1 cellular context compared by ENCODE assay signal in the genomic region with DNA sequence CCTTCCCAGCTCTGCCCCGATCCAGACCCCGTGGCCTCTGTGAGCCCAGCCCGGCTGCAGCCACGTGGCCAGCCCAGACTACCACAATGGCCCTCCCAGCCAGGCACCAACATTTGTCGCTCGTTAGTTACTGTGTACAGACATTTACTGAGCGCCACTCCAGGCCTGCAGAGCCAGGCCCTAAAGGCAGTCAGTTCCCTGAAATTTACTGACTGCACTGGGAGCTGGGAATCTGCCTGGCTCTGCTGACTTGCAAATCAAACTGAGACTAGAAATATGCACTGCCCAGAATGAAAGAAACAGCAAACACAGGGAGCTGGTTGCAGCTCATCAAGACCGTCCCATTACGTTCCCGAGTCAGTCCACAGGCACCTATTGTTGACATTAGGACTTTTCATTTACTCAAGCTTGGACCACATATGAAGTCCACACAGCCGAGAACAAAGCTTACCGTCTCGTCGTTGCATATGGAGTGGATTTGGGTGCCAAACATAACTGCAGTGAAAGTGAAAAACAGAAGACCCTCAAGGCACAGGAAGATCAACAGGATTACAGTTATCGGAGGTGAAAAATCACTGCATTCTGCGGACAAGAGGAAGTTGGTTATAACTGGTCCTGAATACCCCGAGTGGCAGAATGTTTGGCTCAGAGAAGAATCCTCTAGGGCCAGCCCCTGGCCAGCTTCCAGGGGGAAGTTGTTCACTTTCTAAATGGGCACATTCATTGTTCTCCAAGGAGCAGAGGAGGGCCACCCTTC.
A peak's percentile ranks its signal among the peaks of the same experiment; 100 is the strongest.
TF ChIP-seq lines count a peak whose summit lies in the region.

No MANE protein-coding gene starts in this region.

TF ChIP-seq in HepG2, 621 proteins besides CTCF, POLR2A, EP300 and RAD21 (continued from another document and continues in another):
- TF ChIP-seq, protein P1, sequence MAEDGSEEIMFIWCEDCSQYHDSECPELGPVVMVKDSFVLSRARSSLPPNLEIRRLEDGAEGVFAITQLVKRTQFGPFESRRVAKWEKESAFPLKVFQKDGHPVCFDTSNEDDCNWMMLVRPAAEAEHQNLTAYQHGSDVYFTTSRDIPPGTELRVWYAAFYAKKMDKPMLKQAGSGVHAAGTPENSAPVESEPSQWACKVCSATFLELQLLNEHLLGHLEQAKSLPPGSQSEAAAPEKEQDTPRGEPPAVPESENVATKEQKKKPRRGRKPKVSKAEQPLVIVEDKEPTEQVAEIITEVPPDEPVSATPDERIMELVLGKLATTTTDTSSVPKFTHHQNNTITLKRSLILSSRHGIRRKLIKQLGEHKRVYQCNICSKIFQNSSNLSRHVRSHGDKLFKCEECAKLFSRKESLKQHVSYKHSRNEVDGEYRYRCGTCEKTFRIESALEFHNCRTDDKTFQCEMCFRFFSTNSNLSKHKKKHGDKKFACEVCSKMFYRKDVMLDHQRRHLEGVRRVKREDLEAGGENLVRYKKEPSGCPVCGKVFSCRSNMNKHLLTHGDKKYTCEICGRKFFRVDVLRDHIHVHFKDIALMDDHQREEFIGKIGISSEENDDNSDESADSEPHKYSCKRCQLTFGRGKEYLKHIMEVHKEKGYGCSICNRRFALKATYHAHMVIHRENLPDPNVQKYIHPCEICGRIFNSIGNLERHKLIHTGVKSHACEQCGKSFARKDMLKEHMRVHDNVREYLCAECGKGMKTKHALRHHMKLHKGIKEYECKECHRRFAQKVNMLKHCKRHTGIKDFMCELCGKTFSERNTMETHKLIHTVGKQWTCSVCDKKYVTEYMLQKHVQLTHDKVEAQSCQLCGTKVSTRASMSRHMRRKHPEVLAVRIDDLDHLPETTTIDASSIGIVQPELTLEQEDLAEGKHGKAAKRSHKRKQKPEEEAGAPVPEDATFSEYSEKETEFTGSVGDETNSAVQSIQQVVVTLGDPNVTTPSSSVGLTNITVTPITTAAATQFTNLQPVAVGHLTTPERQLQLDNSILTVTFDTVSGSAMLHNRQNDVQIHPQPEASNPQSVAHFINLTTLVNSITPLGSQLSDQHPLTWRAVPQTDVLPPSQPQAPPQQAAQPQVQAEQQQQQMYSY (CRISPR knock-in tag; IDR thresholded peaks at IDR 0.05) = peak; percentile 39; the same call in 1 of the 2 replicates
- TF ChIP-seq RAD51 (IDR thresholded peaks at IDR 0.05; ENCODE audit: borderline replicate concordance) (no peak), ZBTB7B (CRISPR knock-in tag; IDR thresholded peaks at IDR 0.05) (peak; percentile 85), TAF15 (IDR thresholded peaks at IDR 0.05; ENCODE audit: low read depth, low read length, poor library complexity, severe bottlenecking) (no peak), POGZ (CRISPR knock-in tag; IDR thresholded peaks at IDR 0.05) (0 out of 2 replicates have a peak, but pooled peaks have one; percentile 30), CCAR2 (optimal IDR thresholded peaks at IDR 0.05; ENCODE audit: low read depth, low read length) (no peak), LCORL (IDR thresholded peaks at IDR 0.05) (no peak), LCORL (CRISPR knock-in tag; IDR thresholded peaks at IDR 0.05) (peak; percentile 89), NFYC (CRISPR knock-in tag; IDR thresholded peaks at IDR 0.05) (no peak), U2AF1 (optimal IDR thresholded peaks at IDR 0.05; ENCODE audit: low read depth, low read length) (no peak), CHCHD3 (CRISPR knock-in tag; IDR thresholded peaks at IDR 0.05) (no peak), FOXO1 (CRISPR knock-in tag; IDR thresholded peaks at IDR 0.05) (peak; percentile 44; the same call in 1 of the 2 replicates), ATF5 (CRISPR knock-in tag; IDR thresholded peaks at IDR 0.05; ENCODE audit: low read depth) (no peak), RXRB (CRISPR knock-in tag; IDR thresholded peaks at IDR 0.05; ENCODE audit: borderline replicate concordance) (peak; percentile 58; the same call in 1 of the 2 replicates), ZNF430 (CRISPR knock-in tag; IDR thresholded peaks at IDR 0.05) (peak; percentile 83; the same call in 1 of the 2 replicates), YEATS4 (CRISPR knock-in tag; IDR thresholded peaks at IDR 0.05; ENCODE audit: borderline replicate concordance) (peak; percentile 67), MTA1 (CRISPR knock-in tag; IDR thresholded peaks at IDR 0.05; ENCODE audit: borderline replicate concordance) (peak; percentile 37; the same call in 1 of the 2 replicates), EEA1 (CRISPR knock-in tag; IDR thresholded peaks at IDR 0.05; ENCODE audit: borderline replicate concordance) (no peak), ZNF235 (CRISPR knock-in tag; IDR thresholded peaks at IDR 0.05; ENCODE audit: borderline replicate concordance) (no peak), STAT6 (CRISPR knock-in tag; IDR thresholded peaks at IDR 0.05; ENCODE audit: borderline replicate concordance) (peak; percentile 65; the same call in 1 of the 2 replicates), IRX3 (CRISPR knock-in tag; IDR thresholded peaks at IDR 0.05; ENCODE audit: borderline replicate concordance, low read depth) (no peak), STAG1 (CRISPR knock-in tag; IDR thresholded peaks at IDR 0.05) (0 out of 2 replicates have a peak, but pooled peaks have one; percentile 3), CEBPG (CRISPR knock-in tag; IDR thresholded peaks at IDR 0.05) (peak; percentile 25), ELF1 (CRISPR knock-in tag; IDR thresholded peaks at IDR 0.05) (peak; percentile 51), PHF8 (CRISPR knock-in tag; IDR thresholded peaks at IDR 0.05) (no peak), MAFF (IDR thresholded peaks at IDR 0.05; ENCODE audit: low read depth, low read length) (peak; percentile 29; the same call in 1 of the 2 replicates), ZNF451 (CRISPR knock-in tag; IDR thresholded peaks at IDR 0.05) (0 out of 2 replicates have a peak, but pooled peaks have one; percentile 51), REL (CRISPR knock-in tag; conservative IDR thresholded peaks at IDR 0.05) (no peak), ARHGAP35 (CRISPR knock-in tag; IDR thresholded peaks at IDR 0.05; ENCODE audit: borderline replicate concordance) (no peak), ZNF781 (CRISPR knock-in tag; IDR thresholded peaks at IDR 0.05; ENCODE audit: borderline replicate concordance, not compliant biosample characterization) (peak; percentile 28), ZUFSP (CRISPR knock-in tag; IDR thresholded peaks at IDR 0.05; ENCODE audit: borderline replicate concordance) (no peak), ZNF354B (CRISPR knock-in tag; IDR thresholded peaks at IDR 0.05) (no peak), HMGA1 (CRISPR knock-in tag; conservative IDR thresholded peaks at IDR 0.05) (no peak), CBFB (CRISPR knock-in tag; IDR thresholded peaks at IDR 0.05) (no peak), ZNF136 (CRISPR knock-in tag; IDR thresholded peaks at IDR 0.05; ENCODE audit: low read depth) (no peak), ZNF282 (IDR thresholded peaks at IDR 0.05; ENCODE audit: partially characterized antibody) (no peak), CHD2 (IDR thresholded peaks at IDR 0.05; ENCODE audit: low read depth, low read length) (no peak), REST (IDR thresholded peaks at IDR 0.05; ENCODE audit: borderline replicate concordance in 1 of 2, low read depth in 1 of 2, low read length in 2 of 2) (no peak), FOXJ3 (CRISPR knock-in tag; IDR thresholded peaks at IDR 0.05; ENCODE audit: borderline replicate concordance) (peak; percentile 74; the same call in 1 of the 2 replicates), RNF2 (conservative IDR thresholded peaks at IDR 0.05; ENCODE audit: low read depth) (no peak), ZNF557 (CRISPR knock-in tag; IDR thresholded peaks at IDR 0.05) (0 out of 2 replicates have a peak, but pooled peaks have one; percentile 52), SALL1 (CRISPR knock-in tag; IDR thresholded peaks at IDR 0.05) (peak; percentile 89), NFE2 (CRISPR knock-in tag; IDR thresholded peaks at IDR 0.05) (no peak), ZFY (CRISPR knock-in tag; IDR thresholded peaks at IDR 0.05) (peak; percentile 47), ZBTB42 (CRISPR knock-in tag; IDR thresholded peaks at IDR 0.05) (no peak)
- TF ChIP-seq, protein P2, sequence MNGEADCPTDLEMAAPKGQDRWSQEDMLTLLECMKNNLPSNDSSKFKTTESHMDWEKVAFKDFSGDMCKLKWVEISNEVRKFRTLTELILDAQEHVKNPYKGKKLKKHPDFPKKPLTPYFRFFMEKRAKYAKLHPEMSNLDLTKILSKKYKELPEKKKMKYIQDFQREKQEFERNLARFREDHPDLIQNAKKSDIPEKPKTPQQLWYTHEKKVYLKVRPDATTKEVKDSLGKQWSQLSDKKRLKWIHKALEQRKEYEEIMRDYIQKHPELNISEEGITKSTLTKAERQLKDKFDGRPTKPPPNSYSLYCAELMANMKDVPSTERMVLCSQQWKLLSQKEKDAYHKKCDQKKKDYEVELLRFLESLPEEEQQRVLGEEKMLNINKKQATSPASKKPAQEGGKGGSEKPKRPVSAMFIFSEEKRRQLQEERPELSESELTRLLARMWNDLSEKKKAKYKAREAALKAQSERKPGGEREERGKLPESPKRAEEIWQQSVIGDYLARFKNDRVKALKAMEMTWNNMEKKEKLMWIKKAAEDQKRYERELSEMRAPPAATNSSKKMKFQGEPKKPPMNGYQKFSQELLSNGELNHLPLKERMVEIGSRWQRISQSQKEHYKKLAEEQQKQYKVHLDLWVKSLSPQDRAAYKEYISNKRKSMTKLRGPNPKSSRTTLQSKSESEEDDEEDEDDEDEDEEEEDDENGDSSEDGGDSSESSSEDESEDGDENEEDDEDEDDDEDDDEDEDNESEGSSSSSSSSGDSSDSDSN (CRISPR knock-in tag; IDR thresholded peaks at IDR 0.05) = 0 out of 2 replicates have a peak, but pooled peaks have one; percentile 32
- TF ChIP-seq, protein P3, sequence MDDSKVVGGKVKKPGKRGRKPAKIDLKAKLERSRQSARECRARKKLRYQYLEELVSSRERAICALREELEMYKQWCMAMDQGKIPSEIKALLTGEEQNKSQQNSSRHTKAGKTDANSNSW (CRISPR knock-in tag; IDR thresholded peaks at IDR 0.05; ENCODE audit: borderline replicate concordance) = no peak; the same call in 1 of the 2 replicates
- TF ChIP-seq, protein P4, sequence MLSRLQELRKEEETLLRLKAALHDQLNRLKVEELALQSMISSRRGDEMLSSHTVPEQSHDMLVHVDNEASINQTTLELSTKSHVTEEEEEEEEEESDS (CRISPR knock-in tag; IDR thresholded peaks at IDR 0.05; ENCODE audit: borderline replicate concordance) = no peak
